In genomic region chr1:17755120-17755519, GRCh38 we compare ENCODE assay signal across 15 cellular contexts. TPM values are rescaled to one million over a fixed set of nuclear protein-coding genes. Genes with fewer than 3 reads are reported as not detected.
DNase-seq lines count a peak whose midpoint lies in the region; ATAC-seq and TF ChIP-seq lines count a peak whose summit lies in the region.
"Had no signal": no experiment of that assay in that cellular context is flagged by ENCODE, and none has a peak within 500 bp of the region (broad histone marks: within the 10 kb centered on the region; RNA-seq: fewer than 3 reads in every experiment).

A gene with protein sequence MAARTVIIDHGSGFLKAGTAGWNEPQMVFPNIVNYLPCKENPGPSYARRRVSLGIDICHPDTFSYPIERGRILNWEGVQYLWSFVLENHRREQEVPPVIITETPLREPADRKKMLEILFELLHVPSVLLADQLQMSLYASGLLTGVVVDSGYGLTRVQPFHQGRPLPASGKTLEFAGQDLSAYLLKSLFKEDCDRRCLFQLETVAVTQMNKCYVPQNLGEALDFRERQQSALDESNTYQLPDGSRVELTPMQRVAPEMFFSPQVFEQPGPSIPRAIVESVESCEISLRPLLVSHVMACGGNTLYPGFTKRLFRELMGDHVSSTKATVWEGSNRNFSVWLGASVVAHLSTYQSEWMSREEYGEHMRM (plus strand): TSS chr1:17755333. CDS start chr1:17823009, 67,676 bp downstream.

- peaks cover 4% of the 10 kb centered on the region for H3K27me3 Mint-ChIP-seq in activated T-helper 17 cell treated with anti-CD3 and anti-CD28 coated beads, Interleukin-2, amount 50 U/mL, for 72 hours

- no peak within 1 kb of the TSS for H3K27ac Mint-ChIP-seq in activated T-helper 17 cell treated with anti-CD3 and anti-CD28 coated beads, Interleukin-2, amount 50 U/mL, for 72 hours
- H3K27ac Mint-ChIP-seq: naive thymus-derived CD4-positive, alpha-beta T cell had no signal

- H3K36me3 Mint-ChIP-seq in activated T-helper 17 cell treated with anti-CD3 and anti-CD28 coated beads, Interleukin-2, amount 50 U/mL, for 72 hours (ENCODE audit: low read depth), result no peaks in the 10 kb centered on the region

- no peak within 1 kb of the TSS for H3K4me3 ChIP-seq in astrocyte of the spinal cord (ENCODE audit: low read depth, low read length)
- no peak within 1 kb of the TSS for H3K4me3 ChIP-seq in retinal pigment epithelial cell (ENCODE audit: low read length)
- H3K4me3 ChIP-seq in dorsolateral prefrontal cortex, result no peak within 1 kb of the TSS
- H3K4me3 ChIP-seq: BLaER1, skin epidermis had no signal

- intact Hi-C loops in dorsolateral prefrontal cortex (cut with DNase I), result no loop called here

- peak; percentile 54 for DNase-seq in activated CD8-positive, alpha-beta memory T cell treated with anti-CD3 and anti-CD28 coated beads, Interleukin-2, amount 50 U/mL, for 48 hours
- no peak for DNase-seq in activated CD8-positive, alpha-beta memory T cell treated with anti-CD3 and anti-CD28 coated beads for 24 hours
- DNase-seq in KBM-7, result peak; percentile 52
- DNase-seq in astrocyte of the spinal cord (ENCODE audit: low read depth, low spot score), result no peak
- no peak for DNase-seq in retinal pigment epithelial cell (ENCODE audit: low read depth)
- no peak for DNase-seq in dorsolateral prefrontal cortex
- DNase-seq: activated CD4-positive, alpha-beta T cell treated with anti-CD3 and anti-CD28 coated beads, Interleukin-2, amount 50 U/mL, for 1 hour; amygdala; naive thymus-derived CD4-positive, alpha-beta T cell; NCI-H2029; Right ventricle myocardium superior had no signal

- ATAC-seq in activated T-helper 17 cell treated with anti-CD3 and anti-CD28 coated beads, Interleukin-2, amount 50 U/mL, for 72 hours (replicated peaks), result no peak
- no peak for ATAC-seq in HG02938 (IDR thresholded peaks at IDR 0.05; ENCODE audit: unreplicated experiment)
- ATAC-seq: naive thymus-derived CD4-positive, alpha-beta T cell had no signal

- H3K9me3 Mint-ChIP-seq in activated T-helper 17 cell treated with anti-CD3 and anti-CD28 coated beads, Interleukin-2, amount 50 U/mL, for 72 hours, result peaks cover 40% of the 10 kb centered on the region

- in situ Hi-C loops in KBM-7 (cut with MboI; ENCODE audit: low pct_unique_long_range_greater_than_20kb, low sequenced_read_pairs), result no loop called here
- in situ Hi-C loops in astrocyte of the spinal cord (cut with HindIII; ENCODE audit: low sequenced_read_pairs), result no loop called here

- no peak within 1 kb of the TSS for H3K4me3 Mint-ChIP-seq in activated T-helper 17 cell treated with anti-CD3 and anti-CD28 coated beads, Interleukin-2, amount 50 U/mL, for 72 hours
- H3K4me3 Mint-ChIP-seq: naive thymus-derived CD4-positive, alpha-beta T cell had no signal

- TF ChIP-seq CTCF in astrocyte of the spinal cord (IDR thresholded peaks at IDR 0.05; ENCODE audit: low read depth, low read length), result peak; percentile 25
- TF ChIP-seq CTCF in retinal pigment epithelial cell (conservative IDR thresholded peaks at IDR 0.05; ENCODE audit: low read depth, low read length), result peak; percentile 31
- no peak for TF ChIP-seq CTCF in dorsolateral prefrontal cortex (IDR thresholded peaks at IDR 0.05 in 54 of 56, conservative IDR thresholded peaks at IDR 0.05 in 2 of 56; ENCODE audit: low read depth in 1 of 56, partially characterized antibody in 56 of 56)

- H3K27ac ChIP-seq in dorsolateral prefrontal cortex, result no peak within 1 kb of the TSS
- H3K27ac ChIP-seq: BLaER1, skin epidermis had no signal

- peaks cover 0 to 4% (median 0%) of the 10 kb centered on the region in 45 donors for H3K27me3 ChIP-seq in dorsolateral prefrontal cortex
- H3K27me3 ChIP-seq: BLaER1 had no signal

- no peaks in the 10 kb centered on the region for H3K4me1 Mint-ChIP-seq in activated T-helper 17 cell treated with anti-CD3 and anti-CD28 coated beads, Interleukin-2, amount 50 U/mL, for 72 hours

RNA-seq across cellular contexts. Expression of the gene that starts here (rescaled TPM):
- total RNA-seq in activated T-helper 17 cell treated with anti-CD3 and anti-CD28 coated beads, Interleukin-2, amount 50 U/mL, for 72 hours, result under 1 TPM in 1 of 2 donors, not detected in 1; 0.28 TPM
- under 1 TPM in 25 of 120 experiments, not detected in 95; 0.26 to 0.83 (median 0.37) TPM for total RNA-seq in dorsolateral prefrontal cortex
- total RNA-seq: naive thymus-derived CD4-positive, alpha-beta T cell; Right ventricle myocardium superior had no signal

Comparison
In these comparisons a context has a peak if more than half of its experiments do, and no peak if none do; other contexts are left out.
1. DNase-seq: peak in activated CD8-positive, alpha-beta memory T cell treated with anti-CD3 and anti-CD28 coated beads, Interleukin-2, amount 50 U/mL, for 48 hours (single experiment) and KBM-7 (single experiment); none in activated CD8-positive, alpha-beta memory T cell treated with anti-CD3 and anti-CD28 coated beads for 24 hours (single experiment), astrocyte of the spinal cord (single experiment), retinal pigment epithelial cell (single experiment) and dorsolateral prefrontal cortex (0 of 10).
2. CTCF ChIP-seq: peak in astrocyte of the spinal cord (single experiment) and retinal pigment epithelial cell (single experiment); none in dorsolateral prefrontal cortex (0 of 56).